In the genomic region with DNA sequence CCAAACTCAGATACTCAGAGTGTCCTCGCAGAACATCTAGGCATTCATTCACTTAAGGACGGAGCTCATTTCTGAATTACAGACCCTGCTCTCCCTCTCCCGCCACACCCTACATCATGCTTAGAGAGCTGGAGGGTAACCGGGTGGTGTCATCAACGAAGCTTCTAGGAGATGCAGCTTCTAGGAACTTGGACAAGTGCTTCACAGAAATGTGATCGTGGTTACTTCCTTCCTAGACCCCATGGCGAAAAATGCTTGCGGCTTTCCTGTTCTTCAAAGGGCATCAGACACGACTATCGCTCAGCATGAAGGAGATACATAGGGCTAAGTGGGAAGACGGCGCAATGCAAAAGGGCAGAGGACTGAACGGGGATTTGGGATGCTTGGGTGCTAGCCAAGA, we compare ENCODE assay signal across 13 cellular contexts.
DNase-seq lines count a peak whose midpoint lies in the region; ATAC-seq and TF ChIP-seq lines count a peak whose summit lies in the region.
"Had no signal": no experiment of that assay in that cellular context is flagged by ENCODE, and none has a peak within 500 bp of the region (broad histone marks: within the 10 kb centered on the region; RNA-seq: fewer than 3 reads in every experiment).

No MANE protein-coding gene starts in this region.

- TF ChIP-seq CTCF in endodermal cell (conservative IDR thresholded peaks at IDR 0.05) (no peak), suprapubic skin (IDR thresholded peaks at IDR 0.05) (no peak)

- no peak overlapping the region for H3K9ac ChIP-seq in endodermal cell (ENCODE audit: extremely low read depth, low read length, poor library complexity, severe bottlenecking)
- H3K9ac ChIP-seq: parathyroid adenoma had no signal

- no peaks in the 10 kb centered on the region for H3K4me1 ChIP-seq in endodermal cell (ENCODE audit: control insufficient read depth, insufficient read depth, low read length)
- H3K4me1 ChIP-seq in suprapubic skin: peaks cover 7% of the 10 kb centered on the region
- H3K4me1 ChIP-seq: colonic mucosa had no signal

- H3K9me3 Mint-ChIP-seq in activated T-cell treated with anti-CD3 and anti-CD28 coated beads, Interleukin-2, amount 50 U/mL, for 72 hours: no peaks in the 10 kb centered on the region
- no peaks in the 10 kb centered on the region for H3K9me3 Mint-ChIP-seq in activated T-cell treated with anti-CD3 and anti-CD28 coated beads, Interleukin-2, amount 50 U/mL, for 24 hours
- H3K9me3 Mint-ChIP-seq in T-helper 1 cell treated with Interleukin-12 subunit alpha and Interleukin-12 subunit beta and Interleukin-4 antibody, amounts not matched to agents 30 μg/mL and 1 μg/mL, for 36 hours: peaks cover 7% of the 10 kb centered on the region
- no peaks in the 10 kb centered on the region for H3K9me3 Mint-ChIP-seq in endodermal cell
- H3K9me3 Mint-ChIP-seq: WTC11 had no signal

- no peak overlapping the region for H3K27ac Mint-ChIP-seq in activated T-cell treated with anti-CD3 and anti-CD28 coated beads, Interleukin-2, amount 50 U/mL, for 72 hours
- no peak overlapping the region for H3K27ac Mint-ChIP-seq in activated T-cell treated with anti-CD3 and anti-CD28 coated beads, Interleukin-2, amount 50 U/mL, for 24 hours
- peak overlapping the region; percentile 86 for H3K27ac Mint-ChIP-seq in T-helper 1 cell treated with Interleukin-12 subunit alpha and Interleukin-12 subunit beta and Interleukin-4 antibody, amounts not matched to agents 30 μg/mL and 1 μg/mL, for 36 hours
- no peak overlapping the region for H3K27ac Mint-ChIP-seq in endodermal cell
- H3K27ac Mint-ChIP-seq: WTC11 had no signal

- H3K4me3 ChIP-seq in endodermal cell (ENCODE audit: low read length) (no peak overlapping the region), suprapubic skin (peak overlapping the region; percentile 8)
- H3K4me3 ChIP-seq: colonic mucosa, GM12878 had no signal

- H3K9me3 ChIP-seq in endodermal cell (ENCODE audit: control insufficient read depth, low read length) (no peaks in the 10 kb centered on the region), suprapubic skin (no peaks in the 10 kb centered on the region)
- H3K9me3 ChIP-seq: colonic mucosa had no signal

- H3K36me3 Mint-ChIP-seq in activated T-cell treated with anti-CD3 and anti-CD28 coated beads, Interleukin-2, amount 50 U/mL, for 72 hours (ENCODE audit: insufficient read depth in 2 of 2): no peaks in the 10 kb centered on the region
- H3K36me3 Mint-ChIP-seq in activated T-cell treated with anti-CD3 and anti-CD28 coated beads, Interleukin-2, amount 50 U/mL, for 24 hours (ENCODE audit: low read depth): no peaks in the 10 kb centered on the region
- H3K36me3 Mint-ChIP-seq in T-helper 1 cell treated with Interleukin-12 subunit alpha and Interleukin-12 subunit beta and Interleukin-4 antibody, amounts not matched to agents 30 μg/mL and 1 μg/mL, for 36 hours (ENCODE audit: low read depth): peaks cover 2% of the 10 kb centered on the region
- H3K36me3 Mint-ChIP-seq in endodermal cell (ENCODE audit: low read depth): no peaks in the 10 kb centered on the region
- H3K36me3 Mint-ChIP-seq: WTC11 had no signal

- DNase-seq in activated T-cell treated with anti-CD3 and anti-CD28 coated beads, Interleukin-2, amount 50 U/mL, for 72 hours: peak; percentile 2 to 16
- DNase-seq in activated T-cell treated with anti-CD3 and anti-CD28 coated beads, Interleukin-2, amount 50 U/mL, for 24 hours: no peak
- no peak for DNase-seq in endodermal cell
- no peak for DNase-seq in suprapubic skin (ENCODE audit: low spot score in 2 of 2)
- DNase-seq in COLO668 (lab: John Stamatoyannopoulos, UW; ENCODE audit: unreplicated experiment): no peak
- no peak for DNase-seq in NCI-H510A (lab: John Stamatoyannopoulos, UW)
- DNase-seq: colonic mucosa, mesendoderm had no signal

- TF ChIP-seq EP300 in suprapubic skin (IDR thresholded peaks at IDR 0.05): no peak

- peak overlapping the region; percentile 10 for H3K27ac ChIP-seq in endodermal cell (ENCODE audit: low read depth, low read length)
- no peak overlapping the region for H3K27ac ChIP-seq in suprapubic skin
- H3K27ac ChIP-seq: colonic mucosa, parathyroid adenoma had no signal

- peak; percentile 68 to 73 for ATAC-seq in activated T-cell treated with anti-CD3 and anti-CD28 coated beads, Interleukin-2, amount 50 U/mL, for 72 hours (replicated peaks in 1 of 2)
- no peak for ATAC-seq in GM19395 (IDR thresholded peaks at IDR 0.05; ENCODE audit: unreplicated experiment)
- ATAC-seq: GM12878, WTC11 had no signal

- H3K27me3 ChIP-seq in endodermal cell (ENCODE audit: control insufficient read depth, insufficient read depth, low read length, poor library complexity, severe bottlenecking) (no peaks in the 10 kb centered on the region), suprapubic skin (no peaks in the 10 kb centered on the region)
- H3K27me3 ChIP-seq: colonic mucosa had no signal

- peaks cover 6% of the 10 kb centered on the region for H3K4me1 Mint-ChIP-seq in activated T-cell treated with anti-CD3 and anti-CD28 coated beads, Interleukin-2, amount 50 U/mL, for 72 hours (ENCODE audit: low read depth)
- peaks cover 6% of the 10 kb centered on the region for H3K4me1 Mint-ChIP-seq in activated T-cell treated with anti-CD3 and anti-CD28 coated beads, Interleukin-2, amount 50 U/mL, for 24 hours (ENCODE audit: low read depth)
- H3K4me1 Mint-ChIP-seq in T-helper 1 cell treated with Interleukin-12 subunit alpha and Interleukin-12 subunit beta and Interleukin-4 antibody, amounts not matched to agents 30 μg/mL and 1 μg/mL, for 36 hours (ENCODE audit: low read depth): peaks cover 21% of the 10 kb centered on the region
- H3K4me1 Mint-ChIP-seq in endodermal cell: no peaks in the 10 kb centered on the region

- 93 to 95% methylated on average over 13 of the region's 13 CpGs for WGBS in endodermal cell (ENCODE audit: insufficient coverage in 1 of 2, insufficient read length in 1 of 2), 2 experiments
- 78% methylated on average over 13 of the region's 13 CpGs for WGBS in suprapubic skin

- peak overlapping the region; percentile 26 to 31 for H3K4me3 Mint-ChIP-seq in activated T-cell treated with anti-CD3 and anti-CD28 coated beads, Interleukin-2, amount 50 U/mL, for 72 hours
- no peak overlapping the region for H3K4me3 Mint-ChIP-seq in activated T-cell treated with anti-CD3 and anti-CD28 coated beads, Interleukin-2, amount 50 U/mL, for 24 hours
- H3K4me3 Mint-ChIP-seq in T-helper 1 cell treated with Interleukin-12 subunit alpha and Interleukin-12 subunit beta and Interleukin-4 antibody, amounts not matched to agents 30 μg/mL and 1 μg/mL, for 36 hours: peak overlapping the region; percentile 71
- no peak overlapping the region for H3K4me3 Mint-ChIP-seq in endodermal cell
- H3K4me3 Mint-ChIP-seq: WTC11 had no signal

- no peak for TF ChIP-seq POLR2A in suprapubic skin (IDR thresholded peaks at IDR 0.05)

- no peaks in the 10 kb centered on the region for H3K27me3 Mint-ChIP-seq in activated T-cell treated with anti-CD3 and anti-CD28 coated beads, Interleukin-2, amount 50 U/mL, for 72 hours (ENCODE audit: low read depth)
- H3K27me3 Mint-ChIP-seq in activated T-cell treated with anti-CD3 and anti-CD28 coated beads, Interleukin-2, amount 50 U/mL, for 24 hours: no peaks in the 10 kb centered on the region
- peaks cover 6% of the 10 kb centered on the region for H3K27me3 Mint-ChIP-seq in T-helper 1 cell treated with Interleukin-12 subunit alpha and Interleukin-12 subunit beta and Interleukin-4 antibody, amounts not matched to agents 30 μg/mL and 1 μg/mL, for 36 hours (ENCODE audit: low read depth)
- H3K27me3 Mint-ChIP-seq in endodermal cell (ENCODE audit: insufficient read depth): no peaks in the 10 kb centered on the region

- H3K36me3 ChIP-seq in endodermal cell (ENCODE audit: control insufficient read depth, insufficient read depth, low read length) (no peaks in the 10 kb centered on the region), suprapubic skin (no peaks in the 10 kb centered on the region)
- H3K36me3 ChIP-seq: colonic mucosa had no signal

Comparison
In these comparisons a context has a peak if more than half of its experiments do, and no peak if none do; other contexts are left out.
1. DNase-seq: peak in activated T-cell treated with anti-CD3 and anti-CD28 coated beads, Interleukin-2, amount 50 U/mL, for 72 hours (2 of 2); none in activated T-cell treated with anti-CD3 and anti-CD28 coated beads, Interleukin-2, amount 50 U/mL, for 24 hours (single experiment), endodermal cell (single experiment), suprapubic skin (0 of 2), COLO668 (single experiment) and NCI-H510A (single experiment).
2. H3K4me3 Mint-ChIP-seq: peak in activated T-cell treated with anti-CD3 and anti-CD28 coated beads, Interleukin-2, amount 50 U/mL, for 72 hours (2 of 2) and T-helper 1 cell treated with Interleukin-12 subunit alpha and Interleukin-12 subunit beta and Interleukin-4 antibody, amounts not matched to agents 30 μg/mL and 1 μg/mL, for 36 hours (single experiment); none in activated T-cell treated with anti-CD3 and anti-CD28 coated beads, Interleukin-2, amount 50 U/mL, for 24 hours (single experiment) and endodermal cell (single experiment).